ENCODE assay signal across 8 cellular contexts in the genomic region with DNA sequence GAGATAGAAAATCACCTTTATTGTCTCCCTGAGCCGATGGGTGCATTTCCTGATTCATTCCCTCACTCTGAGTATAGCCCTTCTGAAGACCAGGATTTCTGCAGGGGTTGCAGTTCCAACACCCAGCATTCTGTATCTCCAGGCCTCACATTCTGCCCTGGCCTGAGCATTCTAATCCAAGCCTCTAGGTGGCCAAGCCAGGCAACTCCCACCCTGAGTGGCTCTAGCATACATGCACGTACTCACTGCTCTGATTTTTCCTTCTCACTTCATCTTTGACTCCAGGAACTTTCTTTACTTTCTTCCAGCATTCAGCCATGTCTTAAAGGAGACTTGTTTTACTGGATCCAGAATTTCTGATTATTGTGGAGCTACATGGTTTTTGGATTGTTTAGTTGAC.
DNase-seq lines count a peak whose midpoint lies in the region; ATAC-seq and TF ChIP-seq lines count a peak whose summit lies in the region.

No MANE protein-coding gene starts in this region.

- peak; percentile 67 for ATAC-seq in HG02759 (IDR thresholded peaks at IDR 0.05; ENCODE audit: unreplicated experiment)
- ATAC-seq in activated CD8-positive, alpha-beta memory T cell treated with anti-CD3 and anti-CD28 coated beads, Interleukin-2, amount 10 ng/mL, durations not matched to agents 7 days and 5 days = no peak

- no peaks in the 10 kb centered on the region for H3K27me3 ChIP-seq in AG04450 (ENCODE audit: control insufficient read depth, insufficient read depth, low read length)

- CTCF ChIA-PET in AG04450 (lab: Charles Lee) = interaction anchor here (0.6 to 8.0 kb wide), 17 partner anchors 9 to 572 kb away, joined by 3 to 105 read pairs (median 5); no protein-coding TSS in a partner anchor
- CTCF ChIA-PET in activated CD8-positive, alpha-beta memory T cell treated with anti-CD3 and anti-CD28 coated beads, Interleukin-2, amount 10 ng/mL, durations not matched to agents 7 days and 5 days (lab: Charles Lee) = interaction anchor here (1.1 to 2.7 kb wide), 4 partner anchors 8 to 360 kb away, joined by 3 to 15 read pairs (median 8); no protein-coding TSS in a partner anchor

- no peak overlapping the region for H3K27ac ChIP-seq in AG04450 (ENCODE audit: low read depth, low read length)

- no peak overlapping the region for H3K4me3 ChIP-seq in AG04450 (ENCODE audit: low read depth, low read length)

- H3K9me3 Mint-ChIP-seq in chondrocyte (ENCODE audit: low read depth) = peaks cover 2% of the 10 kb centered on the region
- H3K9me3 Mint-ChIP-seq in activated CD8-positive, alpha-beta memory T cell treated with anti-CD3 and anti-CD28 coated beads, Interleukin-2, amount 10 ng/mL, durations not matched to agents 7 days and 5 days (ENCODE audit: low read depth) = no peaks in the 10 kb centered on the region

- POLR2A ChIA-PET in AG04450 (lab: Yijun Ruan, JAX) = interaction anchor here (0.5 kb wide), 1 partner anchor 193 kb away, joined by 3 read pairs; no protein-coding TSS in a partner anchor

- no peak overlapping the region for H3K27ac Mint-ChIP-seq in chondrocyte (ENCODE audit: unreplicated experiment)
- no peak overlapping the region for H3K27ac Mint-ChIP-seq in activated CD8-positive, alpha-beta memory T cell treated with anti-CD3 and anti-CD28 coated beads, Interleukin-2, amount 10 ng/mL, durations not matched to agents 7 days and 5 days

- DNase-seq in AG04450 (ENCODE audit: low read depth, low spot score) = peak; percentile 8
- peak; percentile 13 for DNase-seq in GM10266 (ENCODE audit: extremely low spot score)
- peak; percentile 24 for DNase-seq in NCI-H446 treated with DMSO at 0.1 percent for 48 hours (lab: John Stamatoyannopoulos, UW)
- no peak for DNase-seq in chondrocyte (ENCODE audit: low spot score)
- peak; percentile 49 for DNase-seq in myocyte (ENCODE audit: low read depth)
- no peak for DNase-seq in midbrain (lab: John Stamatoyannopoulos, UW)
- DNase-seq in activated CD8-positive, alpha-beta memory T cell treated with anti-CD3 and anti-CD28 coated beads, Interleukin-2, amount 10 ng/mL, durations not matched to agents 7 days and 5 days = no peak

- H3K4me1 Mint-ChIP-seq in chondrocyte (ENCODE audit: low read depth) = peaks cover 23% of the 10 kb centered on the region
- peaks cover 5% of the 10 kb centered on the region for H3K4me1 Mint-ChIP-seq in activated CD8-positive, alpha-beta memory T cell treated with anti-CD3 and anti-CD28 coated beads, Interleukin-2, amount 10 ng/mL, durations not matched to agents 7 days and 5 days

- no peak overlapping the region for H3K4me3 Mint-ChIP-seq in chondrocyte (ENCODE audit: unreplicated experiment)
- no peak overlapping the region for H3K4me3 Mint-ChIP-seq in activated CD8-positive, alpha-beta memory T cell treated with anti-CD3 and anti-CD28 coated beads, Interleukin-2, amount 10 ng/mL, durations not matched to agents 7 days and 5 days

- peaks cover 1% of the 10 kb centered on the region for H3K36me3 Mint-ChIP-seq in chondrocyte (ENCODE audit: low read depth)
- H3K36me3 Mint-ChIP-seq in activated CD8-positive, alpha-beta memory T cell treated with anti-CD3 and anti-CD28 coated beads, Interleukin-2, amount 10 ng/mL, durations not matched to agents 7 days and 5 days = no peaks in the 10 kb centered on the region

- no peaks in the 10 kb centered on the region; the same call in 1 of the 2 replicates for H3K9me3 ChIP-seq in AG04450 (ENCODE audit: control insufficient read depth, insufficient read depth, low read length)

- H3K27me3 Mint-ChIP-seq in chondrocyte (ENCODE audit: low read depth) = no peaks in the 10 kb centered on the region
- H3K27me3 Mint-ChIP-seq in activated CD8-positive, alpha-beta memory T cell treated with anti-CD3 and anti-CD28 coated beads, Interleukin-2, amount 10 ng/mL, durations not matched to agents 7 days and 5 days = peaks cover 22% of the 10 kb centered on the region

- TF ChIP-seq CTCF in AG04450 (IDR thresholded peaks at IDR 0.05; ENCODE audit: low read depth, low read length) = peak; percentile 68
- TF ChIP-seq CTCF in GM10266 (IDR thresholded peaks at IDR 0.05; ENCODE audit: control insufficient read depth, insufficient read depth, low read depth, missing control alignments) = peak; percentile 37
- peak; percentile 73 for TF ChIP-seq CTCF in chondrocyte (IDR thresholded peaks at IDR 0.05)

Comparison
In these comparisons a context has a peak if more than half of its experiments do, and no peak if none do; other contexts are left out.
1. DNase-seq: peak in AG04450 (single experiment), GM10266 (single experiment), NCI-H446 treated with DMSO at 0.1 percent for 48 hours (single experiment) and myocyte (single experiment); none in chondrocyte (single experiment), midbrain (single experiment) and activated CD8-positive, alpha-beta memory T cell treated with anti-CD3 and anti-CD28 coated beads, Interleukin-2, amount 10 ng/mL, durations not matched to agents 7 days and 5 days (single experiment).
2. Peak in every context shown above with its lines, with median percentiles within 50 percentile points of each other: CTCF ChIP-seq.